5 cellular contexts compared by ENCODE assay signal in the genomic region with DNA sequence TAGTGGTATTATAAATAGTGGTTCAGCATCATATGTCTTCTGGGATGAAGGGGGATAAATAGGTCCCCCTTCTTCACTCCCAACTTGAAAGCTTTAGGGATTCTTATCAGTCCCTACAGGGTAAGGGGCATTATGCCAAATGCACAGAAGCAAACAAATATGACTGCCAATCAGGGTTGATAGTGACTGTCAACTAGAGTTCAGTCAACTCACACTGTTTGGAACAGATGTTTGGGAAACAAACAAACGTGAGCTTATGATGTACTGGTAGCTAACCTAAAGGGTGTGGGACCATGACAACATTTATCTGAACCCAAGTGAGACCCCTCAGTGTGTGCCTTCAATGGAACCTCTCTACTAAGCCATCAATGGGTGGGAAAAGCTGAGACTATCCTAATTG. TPM values are rescaled to one million over a fixed set of nuclear protein-coding genes. Genes with fewer than 3 reads are reported as not detected.
"Had no signal": no experiment of that assay in that cellular context is flagged by ENCODE, and none has a peak within 500 bp of the region (broad histone marks: within the 10 kb centered on the region; RNA-seq: fewer than 3 reads in every experiment).

No MANE protein-coding gene starts in this region.

RNA-seq across cellular contexts. Expression of a gene that starts 34.0 kb away (rescaled TPM):
- total RNA-seq: HT1080 had no signal

RNA-seq across cellular contexts. Expression of a gene that starts 46.1 kb away (rescaled TPM):
- total RNA-seq: HepG2, HT-29, HT1080, IMR-90, K562 had no signal
